Comparison of ENCODE assay signal across 16 cellular contexts in the genomic region with DNA sequence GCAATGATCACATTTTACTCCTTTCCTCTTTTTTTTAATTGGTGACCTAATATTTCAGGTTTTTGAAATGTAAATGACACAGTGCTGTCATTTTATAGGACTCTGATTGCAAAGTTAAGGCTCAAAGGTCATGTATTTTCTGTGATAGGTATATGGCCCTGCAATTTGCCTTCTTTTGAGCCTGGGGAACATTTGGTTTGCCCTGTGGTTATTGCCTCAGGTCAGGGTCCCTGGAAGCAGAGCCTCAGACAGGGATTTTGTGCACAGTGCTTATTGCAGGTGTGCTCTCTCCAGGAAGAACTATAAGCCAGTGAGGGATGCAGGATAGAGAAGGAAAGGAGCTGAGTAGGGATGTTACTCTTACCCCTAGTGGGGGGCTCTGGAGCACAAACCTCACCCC.
DNase-seq lines count a peak whose midpoint lies in the region; ATAC-seq and TF ChIP-seq lines count a peak whose summit lies in the region.
"Had no signal": no experiment of that assay in that cellular context is flagged by ENCODE, and none has a peak within 500 bp of the region (broad histone marks: within the 10 kb centered on the region; RNA-seq: fewer than 3 reads in every experiment).

No MANE protein-coding gene starts in this region.

- H3K27me3 ChIP-seq in OCI-LY3 (ENCODE audit: low read depth, low read length), result no peaks in the 10 kb centered on the region

- H3K36me3 Mint-ChIP-seq in stimulated activated naive B cell treated with anti-CD40 and anti-IgM and Interleukin-4, amounts not matched to agents 10 μg/mL and 1 μg/mL and 100 μg/mL, for 72 hours, result no peaks in the 10 kb centered on the region
- no peaks in the 10 kb centered on the region for H3K36me3 Mint-ChIP-seq in MCF 10A (ENCODE audit: insufficient read depth, unreplicated experiment)
- H3K36me3 Mint-ChIP-seq: CD4-positive, alpha-beta memory T cell had no signal

- peaks cover 7 to 22% of the 10 kb centered on the region in 2 donors for H3K27me3 Mint-ChIP-seq in stimulated activated naive B cell treated with anti-CD40 and anti-IgM and Interleukin-4, amounts not matched to agents 10 μg/mL and 1 μg/mL and 100 μg/mL, for 72 hours
- no peaks in the 10 kb centered on the region for H3K27me3 Mint-ChIP-seq in MCF 10A (ENCODE audit: insufficient read depth, unreplicated experiment)

- CTCF ChIA-PET in MCF 10A (lab: Yijun Ruan, JAX), result interaction anchor here (0.6 kb wide), 1 partner anchor 155 kb away, joined by 3 read pairs; no protein-coding TSS in a partner anchor

- no peak overlapping the region for H3K4me3 Mint-ChIP-seq in stimulated activated naive B cell treated with anti-CD40 and anti-IgM and Interleukin-4, amounts not matched to agents 10 μg/mL and 1 μg/mL and 100 μg/mL, for 72 hours
- no peak overlapping the region for H3K4me3 Mint-ChIP-seq in MCF 10A (ENCODE audit: unreplicated experiment)
- H3K4me3 Mint-ChIP-seq: CD4-positive, alpha-beta memory T cell; HFFc6 had no signal

- H4K20me1 ChIP-seq in OCI-LY3 (ENCODE audit: insufficient read depth, low read length), result no peaks in the 10 kb centered on the region

- peak; percentile 93 for ATAC-seq in left colon
- ATAC-seq in stimulated activated naive B cell treated with anti-CD40 and anti-IgM and Interleukin-4, amounts not matched to agents 10 μg/mL and 1 μg/mL and 100 μg/mL, for 72 hours (replicated peaks), result no peak
- ATAC-seq: GM12878 had no signal

- H3K9me3 ChIP-seq in OCI-LY3 (ENCODE audit: insufficient read depth, low read length), result no peaks in the 10 kb centered on the region
- H3K9me3 ChIP-seq: Caco-2, HAP-1 had no signal

- TF ChIP-seq CTCF in OCI-LY3 (IDR thresholded peaks at IDR 0.05; ENCODE audit: low read depth, low read length), result no peak
- no peak for TF ChIP-seq CTCF in MCF 10A (IDR thresholded peaks at IDR 0.05; ENCODE audit: unreplicated experiment)

- peak in 1 of 2 donors; percentile 62 for DNase-seq in left colon
- no peak for DNase-seq in stimulated activated naive B cell treated with anti-CD40 and anti-IgM and Interleukin-4, amounts not matched to agents 10 μg/mL and 1 μg/mL and 100 μg/mL, for 72 hours
- no peak for DNase-seq in DMS114 treated with DMSO at 0.1 percent for 48 hours (lab: John Stamatoyannopoulos, UW; ENCODE audit: unreplicated experiment)
- no peak for DNase-seq in MCF 10A (ENCODE audit: unreplicated experiment)
- no peak for DNase-seq in NCI-H187 (lab: John Stamatoyannopoulos, UW)
- DNase-seq: C1 segment of cervical spinal cord; Caco-2; CD4-positive, alpha-beta memory T cell; DMS79; EL; GDM1; GOT3; HFFc6 had no signal

- H3K79me2 ChIP-seq in OCI-LY3 (ENCODE audit: low read length), result no peaks in the 10 kb centered on the region

- H3K27ac ChIP-seq in OCI-LY3 (ENCODE audit: low read length), result no peak overlapping the region

- H3K4me2 ChIP-seq in OCI-LY3 (ENCODE audit: low read length), result peak overlapping the region; percentile 20

- H3K9ac ChIP-seq in OCI-LY3 (ENCODE audit: low read length), result no peak overlapping the region

- H3K4me1 Mint-ChIP-seq in stimulated activated naive B cell treated with anti-CD40 and anti-IgM and Interleukin-4, amounts not matched to agents 10 μg/mL and 1 μg/mL and 100 μg/mL, for 72 hours, result peaks cover 28 to 33% of the 10 kb centered on the region in 2 donors
- H3K4me1 Mint-ChIP-seq in MCF 10A (ENCODE audit: insufficient read depth, unreplicated experiment), result peaks cover 9% of the 10 kb centered on the region
- H3K4me1 Mint-ChIP-seq: CD4-positive, alpha-beta memory T cell had no signal

- peak overlapping the region; percentile 10 for H3K27ac Mint-ChIP-seq in stimulated activated naive B cell treated with anti-CD40 and anti-IgM and Interleukin-4, amounts not matched to agents 10 μg/mL and 1 μg/mL and 100 μg/mL, for 72 hours
- H3K27ac Mint-ChIP-seq in MCF 10A (ENCODE audit: low read depth, unreplicated experiment), result no peak overlapping the region
- H3K27ac Mint-ChIP-seq: CD4-positive, alpha-beta memory T cell; HFFc6 had no signal

- H2AFZ ChIP-seq in OCI-LY3 (ENCODE audit: low read depth, low read length), result no peak overlapping the region

- POLR2A ChIA-PET in MCF 10A (lab: Yijun Ruan, JAX), result no interaction called here

- no peak overlapping the region for H3K4me3 ChIP-seq in OCI-LY3 (ENCODE audit: low read length)
- H3K4me3 ChIP-seq: GM12878, HAP-1 had no signal

- no peaks in the 10 kb centered on the region for H3K36me3 ChIP-seq in OCI-LY3 (replicated peaks; ENCODE audit: low read depth, low read length)
- H3K36me3 ChIP-seq: HAP-1 had no signal

- peaks cover 19% of the 10 kb centered on the region for H3K4me1 ChIP-seq in OCI-LY3 (ENCODE audit: low read length)
- H3K4me1 ChIP-seq: Caco-2, HAP-1 had no signal

- BruUV-seq in MCF 10A (replicated peaks; lab: Mats Ljungman, UMichigan), result no TSS peak

- peaks cover 0 to 5% of the 10 kb centered on the region in 2 donors for H3K9me3 Mint-ChIP-seq in stimulated activated naive B cell treated with anti-CD40 and anti-IgM and Interleukin-4, amounts not matched to agents 10 μg/mL and 1 μg/mL and 100 μg/mL, for 72 hours
- H3K9me3 Mint-ChIP-seq in MCF 10A (ENCODE audit: unreplicated experiment), result no peaks in the 10 kb centered on the region
- H3K9me3 Mint-ChIP-seq: HFFc6 had no signal

- intact Hi-C loops in left colon (cut with DNase I, micrococcal nuclease), result no loop called here
- intact Hi-C loops in MCF 10A (cut with micrococcal nuclease), result no loop called here
